Comparison of ENCODE assay signal across 14 cellular contexts in the genomic region with DNA sequence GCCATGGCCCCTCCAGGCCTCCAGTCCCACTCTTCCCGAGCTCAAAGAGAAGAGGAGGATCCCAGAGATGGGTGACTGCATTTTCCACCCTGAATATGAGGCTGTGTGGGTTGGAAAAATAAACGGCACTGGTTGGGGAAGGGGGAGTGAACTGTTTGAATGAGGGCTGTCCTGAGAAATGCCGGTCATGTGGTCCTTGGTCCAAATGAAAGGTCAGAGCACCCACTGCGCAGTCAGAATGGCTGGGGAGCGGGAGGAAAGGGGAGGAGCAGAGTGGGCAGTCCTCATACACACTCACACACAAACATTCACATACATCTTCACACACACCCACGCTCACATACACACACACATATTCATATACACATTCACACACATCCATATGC.
DNase-seq lines count a peak whose midpoint lies in the region; ATAC-seq and TF ChIP-seq lines count a peak whose summit lies in the region.
"Had no signal": no experiment of that assay in that cellular context is flagged by ENCODE, and none has a peak within 500 bp of the region (broad histone marks: within the 10 kb centered on the region; RNA-seq: fewer than 3 reads in every experiment).

No MANE protein-coding gene starts in this region.

- 0 out of 2 replicates have a peak overlapping the region, but pooled peaks have one; percentile 17 for H3K9ac ChIP-seq in GM23248
- H3K9ac ChIP-seq: BLaER1 treated with 17β-estradiol and CSF1 and Interleukin-3, amounts not matched to agents 10 nM and 100 nM had no signal

- in situ Hi-C loops in GM23248 (cut with MboI), result no loop called here

- H3K36me3 ChIP-seq in GM23248 (ENCODE audit: low read depth) (no peaks in the 10 kb centered on the region), left ventricle myocardium inferior (no peaks in the 10 kb centered on the region), sigmoid colon (no peaks in the 10 kb centered on the region)
- H3K36me3 ChIP-seq: BLaER1 treated with 17β-estradiol and CSF1 and Interleukin-3, amounts not matched to agents 10 nM and 100 nM had no signal

- no peak for DNase-seq in GM23248
- peak; percentile 46 for DNase-seq in astrocyte of the hippocampus (ENCODE audit: low read depth, low spot score)
- no peak for DNase-seq in left ventricle myocardium inferior
- DNase-seq in sigmoid colon, result no peak
- no peak for DNase-seq in germinal center (ENCODE audit: low spot score)
- no peak for DNase-seq in activated naive CD4-positive, alpha-beta T cell treated with anti-CD3 and anti-CD28 coated beads for 36 hours
- DNase-seq: activated CD4-positive, CD25-positive, alpha-beta regulatory T cell; activated T-cell treated with anti-CD3 and anti-CD28 coated beads, Interleukin-2, amount 50 U/mL, for 48 hours; NCI-H1092 treated with DMSO at 0.1 percent for 48 hours; NCI-H510A; nephron progenitor cell had no signal

- H3K27me3 Mint-ChIP-seq in activated naive CD4-positive, alpha-beta T cell treated with anti-CD3 and anti-CD28 coated beads for 36 hours (ENCODE audit: low read depth), result no peaks in the 10 kb centered on the region

- H3K27ac Mint-ChIP-seq in activated naive CD4-positive, alpha-beta T cell treated with anti-CD3 and anti-CD28 coated beads for 36 hours, result no peak overlapping the region

- TF ChIP-seq CTCF in left ventricle myocardium inferior (IDR thresholded peaks at IDR 0.05; ENCODE audit: borderline replicate concordance) (no peak), sigmoid colon (IDR thresholded peaks at IDR 0.05) (no peak)

- H3K4me3 ChIP-seq in GM23248 (no peak overlapping the region), left ventricle myocardium inferior (no peak overlapping the region), sigmoid colon (no peak overlapping the region)
- H3K4me3 ChIP-seq: BLaER1 treated with 17β-estradiol and CSF1 and Interleukin-3, amounts not matched to agents 10 nM and 100 nM had no signal

- no peaks in the 10 kb centered on the region for H3K79me2 ChIP-seq in GM23248 (ENCODE audit: insufficient read depth)

- 61 to 64% methylated on average over 6 of the region's 6 CpGs for WGBS in GM23248 (ENCODE audit: low coverage in 1 of 2, low lambda C conversion rate in 2 of 2, missing lambda C conversion rate in 2 of 2), 2 experiments
- 78% methylated on average over 6 of the region's 6 CpGs for WGBS in sigmoid colon, 2 donors

- TF ChIP-seq POLR2A in sigmoid colon (IDR thresholded peaks at IDR 0.05), result no peak

- H3K4me1 Mint-ChIP-seq in activated naive CD4-positive, alpha-beta T cell treated with anti-CD3 and anti-CD28 coated beads for 36 hours (ENCODE audit: low read depth), result peaks cover 6% of the 10 kb centered on the region

- no peaks in the 10 kb centered on the region for H3K36me3 Mint-ChIP-seq in activated naive CD4-positive, alpha-beta T cell treated with anti-CD3 and anti-CD28 coated beads for 36 hours (ENCODE audit: low read depth)

- peaks cover 21% of the 10 kb centered on the region for H3F3A ChIP-seq in GM23248 (ENCODE audit: insufficient read depth)

- TF ChIP-seq EP300 in sigmoid colon (IDR thresholded peaks at IDR 0.05), result no peak

- no peaks in the 10 kb centered on the region for H3K9me3 Mint-ChIP-seq in activated naive CD4-positive, alpha-beta T cell treated with anti-CD3 and anti-CD28 coated beads for 36 hours
- H3K9me3 Mint-ChIP-seq: nephron progenitor cell had no signal

- H3K9me3 ChIP-seq in GM23248 (ENCODE audit: low read depth) (no peaks in the 10 kb centered on the region), left ventricle myocardium inferior (replicated peaks) (no peaks in the 10 kb centered on the region), sigmoid colon (no peaks in the 10 kb centered on the region)
- H3K9me3 ChIP-seq: BLaER1 treated with 17β-estradiol and CSF1 and Interleukin-3, amounts not matched to agents 10 nM and 100 nM had no signal

- H3K9me2 ChIP-seq in GM23248 (ENCODE audit: insufficient read depth), result no peaks in the 10 kb centered on the region

- H3K27me3 ChIP-seq in GM23248 (replicated peaks; ENCODE audit: insufficient read depth) (no peaks in the 10 kb centered on the region), left ventricle myocardium inferior (ENCODE audit: low read depth) (no peaks in the 10 kb centered on the region), sigmoid colon (no peaks in the 10 kb centered on the region)
- H3K27me3 ChIP-seq: BLaER1 treated with 17β-estradiol and CSF1 and Interleukin-3, amounts not matched to agents 10 nM and 100 nM had no signal

- ATAC-seq in GM18498 (IDR thresholded peaks at IDR 0.05; ENCODE audit: unreplicated experiment), result no peak
- ATAC-seq in HG02840 (IDR thresholded peaks at IDR 0.05; ENCODE audit: low FRiP score, unreplicated experiment), result no peak

- CTCF ChIA-PET in activated naive CD4-positive, alpha-beta T cell treated with anti-CD3 and anti-CD28 coated beads for 36 hours (lab: Charles Lee), result no interaction called here

- no peak overlapping the region for H3K4me2 ChIP-seq in GM23248 (ENCODE audit: unreplicated experiment)

- H2AFZ ChIP-seq in GM23248, result no peak overlapping the region

- no peak overlapping the region for H3K4me3 Mint-ChIP-seq in activated naive CD4-positive, alpha-beta T cell treated with anti-CD3 and anti-CD28 coated beads for 36 hours
- H3K4me3 Mint-ChIP-seq: nephron progenitor cell had no signal

- H3K4me1 ChIP-seq in GM23248 (ENCODE audit: insufficient read depth) (peaks cover 51% of the 10 kb centered on the region), left ventricle myocardium inferior (peaks cover 51% of the 10 kb centered on the region), sigmoid colon (peaks cover 0 to 77% (median 70%) of the 10 kb centered on the region in 4 donors)

- intact Hi-C loops in left ventricle myocardium inferior (cut with micrococcal nuclease) (no loop called here), sigmoid colon (cut with DNase I) (no loop called here)
- intact Hi-C loops in activated naive CD4-positive, alpha-beta T cell treated with anti-CD3 and anti-CD28 coated beads for 36 hours (cut with micrococcal nuclease), result no loop called here

- peak overlapping the region; percentile 92 for H3K27ac ChIP-seq in GM23248
- peak overlapping the region; percentile 43 for H3K27ac ChIP-seq in left ventricle myocardium inferior (replicated peaks)
- peak overlapping the region; percentile 49 to 87 (median 74) for H3K27ac ChIP-seq in sigmoid colon

- H4K20me1 ChIP-seq in GM23248 (ENCODE audit: insufficient read depth), result no peaks in the 10 kb centered on the region
- H4K20me1 ChIP-seq: BLaER1 treated with 17β-estradiol and CSF1 and Interleukin-3, amounts not matched to agents 10 nM and 100 nM had no signal
